Comparison of ENCODE assay signal across 18 cellular contexts in genomic region chr6:79628466-79629288, GRCh38. TPM values are rescaled to one million over a fixed set of nuclear protein-coding genes. Genes with fewer than 3 reads are reported as not detected.
DNase-seq lines count a peak whose midpoint lies in the region; ATAC-seq and TF ChIP-seq lines count a peak whose summit lies in the region.
"Had no signal": no experiment of that assay in that cellular context is flagged by ENCODE, and none has a peak within 500 bp of the region (broad histone marks: within the 10 kb centered on the region; RNA-seq: fewer than 3 reads in every experiment).

No MANE protein-coding gene starts in this region.

- intact Hi-C loops in heart right ventricle (cut with DNase I): no loop called here

- no peaks in the 10 kb centered on the region for H3K36me3 ChIP-seq in esophagus (ENCODE audit: control insufficient read depth in 2 of 2, insufficient read depth in 2 of 2, low read length in 1 of 2)
- H3K36me3 ChIP-seq in liver (ENCODE audit: control insufficient read depth in 4 of 4, insufficient read depth in 3 of 4, low read depth in 1 of 4, low read length in 3 of 4): no peaks in the 10 kb centered on the region
- no peaks in the 10 kb centered on the region for H3K36me3 ChIP-seq in heart right ventricle
- H3K36me3 ChIP-seq: SJSA1 had no signal

- no peak for TF ChIP-seq POLR2A in GM18505 (IDR thresholded peaks at IDR 0.05; ENCODE audit: borderline replicate concordance, extremely low read depth, insufficient read depth, insufficient read length)

- H3K27me3 ChIP-seq in esophagus (ENCODE audit: control insufficient read depth in 1 of 2, insufficient read depth in 2 of 2, low read length in 2 of 2) (no peaks in the 10 kb centered on the region), liver (ENCODE audit: control insufficient read depth in 4 of 4, insufficient read depth in 4 of 4, low read length in 3 of 4) (no peaks in the 10 kb centered on the region), heart right ventricle (peaks cover 0 to 37% (median 0%) of the 10 kb centered on the region in 7 donors)

- H3K9ac ChIP-seq in liver (ENCODE audit: low read depth in 1 of 2, low read length in 2 of 2): no peak overlapping the region

- H3K27ac ChIP-seq in esophagus (ENCODE audit: low read depth in 2 of 2, low read length in 1 of 2) (peak overlapping the region; percentile 37 to 74), liver (ENCODE audit: low read depth in 1 of 2, low read length in 2 of 2) (no peak overlapping the region), heart right ventricle (no peak overlapping the region)
- H3K27ac ChIP-seq: SJSA1 had no signal

- H3K27ac Mint-ChIP-seq in type B pancreatic cell: peak overlapping the region; percentile 33
- H3K27ac Mint-ChIP-seq: CD4-positive, CD25-positive, alpha-beta regulatory T cell had no signal

- ATAC-seq in heart right ventricle (no peak), GM19455 (IDR thresholded peaks at IDR 0.05; ENCODE audit: unreplicated experiment) (no peak), GM18505 (IDR thresholded peaks at IDR 0.05; ENCODE audit: unreplicated experiment) (no peak)

- 85 to 89% methylated on average over 5 of the region's 5 CpGs for WGBS in esophagus, 2 donors
- 62% methylated on average over 5 of the region's 5 CpGs for WGBS in liver
- WGBS in heart right ventricle, 2 donors: 95 to 97% methylated on average over 5 of the region's 5 CpGs

- DNase-seq in NCI-H748 (lab: John Stamatoyannopoulos, UW; ENCODE audit: unreplicated experiment) (peak; percentile 3), NCI-H748 treated with DMSO at 0.1 percent for 48 hours (lab: John Stamatoyannopoulos, UW) (no peak), type B pancreatic cell (ENCODE audit: extremely low spot score, unreplicated experiment) (no peak), heart right ventricle (no peak)
- DNase-seq: 8988T; CD4-positive, CD25-positive, alpha-beta regulatory T cell; KG1; NCI-H1105; NCI-H1436 treated with DMSO at 0.1 percent for 48 hours; NCI-H1930; NCI-H2107; Right ventricle myocardium superior; RPMI8226 had no signal

- H3K4me1 ChIP-seq in esophagus (ENCODE audit: control insufficient read depth in 2 of 2, insufficient read depth in 2 of 2, low read length in 1 of 2) (peaks cover 0 to 4% of the 10 kb centered on the region in 2 donors), liver (ENCODE audit: control insufficient read depth in 4 of 4, insufficient read depth in 4 of 4, low read length in 3 of 4) (peaks cover 0 to 32% (median 16%) of the 10 kb centered on the region in 4 donors), heart right ventricle (peaks cover 0 to 20% (median 6%) of the 10 kb centered on the region in 9 donors)

- H3K4me3 ChIP-seq in esophagus (ENCODE audit: low read depth in 1 of 2, low read length in 2 of 2) (no peak overlapping the region), liver (ENCODE audit: low read depth in 1 of 3, low read length in 3 of 3) (no peak overlapping the region), heart right ventricle (no peak overlapping the region)
- H3K4me3 ChIP-seq: SJSA1 had no signal

- H3K9me3 ChIP-seq in esophagus (ENCODE audit: control insufficient read depth in 2 of 2, insufficient read depth in 1 of 2, low read depth in 1 of 2, low read length in 1 of 2) (no peaks in the 10 kb centered on the region), liver (ENCODE audit: control insufficient read depth in 4 of 4, low read length in 3 of 4) (no peaks in the 10 kb centered on the region), heart right ventricle (no peaks in the 10 kb centered on the region)
- H3K9me3 ChIP-seq: SJSA1 had no signal

- TF ChIP-seq CTCF in liver (IDR thresholded peaks at IDR 0.05; ENCODE audit: low read depth, low read length, missing input control): no peak
- no peak for TF ChIP-seq CTCF in type B pancreatic cell (conservative IDR thresholded peaks at IDR 0.05)
- TF ChIP-seq CTCF in heart right ventricle (IDR thresholded peaks at IDR 0.05): no peak

- H3K4me1 Mint-ChIP-seq in type B pancreatic cell (ENCODE audit: unreplicated experiment): peaks cover 23% of the 10 kb centered on the region

- H3K4me3 Mint-ChIP-seq in type B pancreatic cell: peak overlapping the region; percentile 95
- H3K4me3 Mint-ChIP-seq: CD4-positive, CD25-positive, alpha-beta regulatory T cell had no signal

- H3K27me3 Mint-ChIP-seq in type B pancreatic cell: no peaks in the 10 kb centered on the region

- peaks cover 4% of the 10 kb centered on the region for H3K36me3 Mint-ChIP-seq in type B pancreatic cell
- H3K36me3 Mint-ChIP-seq: CD4-positive, CD25-positive, alpha-beta regulatory T cell had no signal

- no peaks in the 10 kb centered on the region for H3K9me3 Mint-ChIP-seq in type B pancreatic cell

- TF ChIP-seq RAD21 in liver (IDR thresholded peaks at IDR 0.05): no peak

TF ChIP-seq in liver, 16 proteins besides CTCF, POLR2A, EP300 and RAD21:
- TF ChIP-seq MAX (IDR thresholded peaks at IDR 0.05) (no peak), FOXA1 (IDR thresholded peaks at IDR 0.05) (peak; percentile 36), TAF1 (conservative IDR thresholded peaks at IDR 0.05) (no peak), JUND (IDR thresholded peaks at IDR 0.05) (peak in 1 of 2 donors; percentile 21), SP1 (IDR thresholded peaks at IDR 0.05) (peak; percentile 12), GABPA (IDR thresholded peaks at IDR 0.05 in 1 of 2, conservative IDR thresholded peaks at IDR 0.05 in 1 of 2) (no peak), HNF4A (conservative IDR thresholded peaks at IDR 0.05) (peak in 1 of 2 donors; percentile 61), FOXA2 (IDR thresholded peaks at IDR 0.05) (peak; percentile 81), RXRA (IDR thresholded peaks at IDR 0.05) (peak in 1 of 2 donors; percentile 71)

RNA-seq across cellular contexts. Expression of gene SH3BGRL2, which starts 2.5 kb away (rescaled TPM):
- polyA plus RNA-seq in esophagus (10 to 100 TPM; 28.8 to 52.5 TPM), liver (10 to 100 TPM; 23.8 to 32.8 TPM), heart right ventricle (1 to 10 TPM; 4.4 to 5.2 TPM)
- total RNA-seq in liver (10 to 100 TPM; 35.8 to 71.3 TPM), type B pancreatic cell (ENCODE audit: low replicate concordance) (40.0 and 75.3 TPM in 2 replicates), heart right ventricle (1 to 10 TPM; 4.1 to 8.6 (median 5.0) TPM)

Comparison
In these comparisons a context has a peak if more than half of its experiments do, and no peak if none do; other contexts are left out.
1. H3K27ac ChIP-seq: peak in esophagus (2 of 2); none in liver (0 of 2) and heart right ventricle (0 of 10).